In genomic region chr5:81172710-81173109, GRCh38 we compare ENCODE assay signal across 15 cellular contexts.
DNase-seq lines count a peak whose midpoint lies in the region; ATAC-seq and TF ChIP-seq lines count a peak whose summit lies in the region.
"Had no signal": no experiment of that assay in that cellular context is flagged by ENCODE, and none has a peak within 500 bp of the region (broad histone marks: within the 10 kb centered on the region; RNA-seq: fewer than 3 reads in every experiment).

No MANE protein-coding gene starts in this region.

- intact Hi-C loops in OCI-LY7 (cut with micrococcal nuclease; ENCODE audit: unreplicated experiment) = no loop called here
- intact Hi-C loops in left ventricle myocardium superior (cut with micrococcal nuclease) = no loop called here

- H3K9me3 ChIP-seq in OCI-LY7 (ENCODE audit: low read length) = no peaks in the 10 kb centered on the region
- H3K9me3 ChIP-seq: BLaER1 treated with 17β-estradiol and CSF1 and Interleukin-3, amounts not matched to agents 10 nM and 100 nM had no signal

- H3K27ac Mint-ChIP-seq in activated naive CD8-positive, alpha-beta T cell treated with anti-CD3 and anti-CD28 coated beads for 36 hours = no peak overlapping the region
- H3K27ac Mint-ChIP-seq in activated CD8-positive, alpha-beta memory T cell treated with anti-CD3 and anti-CD28 coated beads, Interleukin-2, amount 10 ng/mL, durations not matched to agents 7 days and 5 days = no peak overlapping the region
- H3K27ac Mint-ChIP-seq: CD4-positive, alpha-beta T cell had no signal

- peak overlapping the region; percentile 82 for H3K27ac ChIP-seq in C4-2B
- no peak overlapping the region for H3K27ac ChIP-seq in OCI-LY7 (ENCODE audit: low read depth, low read length, poor library complexity, severe bottlenecking)
- H3K27ac ChIP-seq: BLaER1 treated with 17β-estradiol and CSF1 and Interleukin-3, amounts not matched to agents 10 nM and 100 nM; HL-60 had no signal

- no peaks in the 10 kb centered on the region for H3K4me1 Mint-ChIP-seq in activated naive CD8-positive, alpha-beta T cell treated with anti-CD3 and anti-CD28 coated beads for 36 hours
- H3K4me1 Mint-ChIP-seq in activated CD8-positive, alpha-beta memory T cell treated with anti-CD3 and anti-CD28 coated beads, Interleukin-2, amount 10 ng/mL, durations not matched to agents 7 days and 5 days = peaks cover 16% of the 10 kb centered on the region

- TF ChIP-seq CTCF in C4-2B (conservative IDR thresholded peaks at IDR 0.05) (no peak), LNCaP clone FGC (IDR thresholded peaks at IDR 0.05; ENCODE audit: control insufficient read depth, extremely low read depth, insufficient read depth) (no peak), fibroblast of villous mesenchyme (IDR thresholded peaks at IDR 0.05; ENCODE audit: insufficient read depth, low read depth, low read length) (no peak), OCI-LY7 (conservative IDR thresholded peaks at IDR 0.05; ENCODE audit: low read length) (no peak)

- no peak overlapping the region for H3K4me3 Mint-ChIP-seq in activated naive CD8-positive, alpha-beta T cell treated with anti-CD3 and anti-CD28 coated beads for 36 hours
- no peak overlapping the region for H3K4me3 Mint-ChIP-seq in activated CD8-positive, alpha-beta memory T cell treated with anti-CD3 and anti-CD28 coated beads, Interleukin-2, amount 10 ng/mL, durations not matched to agents 7 days and 5 days
- H3K4me3 Mint-ChIP-seq: CD4-positive, alpha-beta T cell had no signal

- H3K4me3 ChIP-seq in LNCaP clone FGC (ENCODE audit: low read depth, low read length) (no peak overlapping the region), fibroblast of villous mesenchyme (ENCODE audit: low read depth, low read length) (no peak overlapping the region), OCI-LY7 (ENCODE audit: low read depth, low read length, poor library complexity, severe bottlenecking) (no peak overlapping the region)
- H3K4me3 ChIP-seq: BLaER1 treated with 17β-estradiol and CSF1 and Interleukin-3, amounts not matched to agents 10 nM and 100 nM had no signal

- peaks cover 5% of the 10 kb centered on the region for H3K36me3 Mint-ChIP-seq in activated naive CD8-positive, alpha-beta T cell treated with anti-CD3 and anti-CD28 coated beads for 36 hours
- H3K36me3 Mint-ChIP-seq in activated CD8-positive, alpha-beta memory T cell treated with anti-CD3 and anti-CD28 coated beads, Interleukin-2, amount 10 ng/mL, durations not matched to agents 7 days and 5 days = no peaks in the 10 kb centered on the region

- no peak overlapping the region for H3K4me2 ChIP-seq in OCI-LY7 (ENCODE audit: low read length)
- H3K4me2 ChIP-seq: BLaER1 treated with 17β-estradiol and CSF1 and Interleukin-3, amounts not matched to agents 10 nM and 100 nM had no signal

- CTCF ChIA-PET in OCI-LY7 (lab: Charles Lee; ENCODE audit: unreplicated experiment) = no interaction called here
- CTCF ChIA-PET in activated CD8-positive, alpha-beta memory T cell treated with anti-CD3 and anti-CD28 coated beads, Interleukin-2, amount 10 ng/mL, durations not matched to agents 7 days and 5 days (lab: Charles Lee) = no interaction called here

- H3K27me3 Mint-ChIP-seq in activated naive CD8-positive, alpha-beta T cell treated with anti-CD3 and anti-CD28 coated beads for 36 hours = no peaks in the 10 kb centered on the region
- H3K27me3 Mint-ChIP-seq in activated CD8-positive, alpha-beta memory T cell treated with anti-CD3 and anti-CD28 coated beads, Interleukin-2, amount 10 ng/mL, durations not matched to agents 7 days and 5 days = no peaks in the 10 kb centered on the region
- H3K27me3 Mint-ChIP-seq: CD4-positive, alpha-beta T cell had no signal

- no TSS peak for BruUV-seq in OCI-LY7 (replicated peaks; lab: Mats Ljungman, UMichigan)

- no peaks in the 10 kb centered on the region for H4K20me1 ChIP-seq in OCI-LY7 (ENCODE audit: insufficient read depth, low read length)
- H4K20me1 ChIP-seq: BLaER1 treated with 17β-estradiol and CSF1 and Interleukin-3, amounts not matched to agents 10 nM and 100 nM had no signal

- H3K79me2 ChIP-seq in OCI-LY7 (ENCODE audit: insufficient read depth, low read depth, low read length) = no peaks in the 10 kb centered on the region

- H2AFZ ChIP-seq in OCI-LY7 (ENCODE audit: low read length) = no peak overlapping the region

- no peaks in the 10 kb centered on the region for H3K9me3 Mint-ChIP-seq in activated naive CD8-positive, alpha-beta T cell treated with anti-CD3 and anti-CD28 coated beads for 36 hours
- no peaks in the 10 kb centered on the region for H3K9me3 Mint-ChIP-seq in activated CD8-positive, alpha-beta memory T cell treated with anti-CD3 and anti-CD28 coated beads, Interleukin-2, amount 10 ng/mL, durations not matched to agents 7 days and 5 days (ENCODE audit: low read depth)
- H3K9me3 Mint-ChIP-seq: CD4-positive, alpha-beta T cell had no signal

- H3K9me2 ChIP-seq in OCI-LY7 (ENCODE audit: insufficient read depth, low read length) = no peaks in the 10 kb centered on the region

- POLR2A ChIA-PET in OCI-LY7 (lab: Charles Lee) = no interaction called here

- no peaks in the 10 kb centered on the region for H3K36me3 ChIP-seq in OCI-LY7 (ENCODE audit: insufficient read depth, low read length)
- H3K36me3 ChIP-seq: BLaER1 treated with 17β-estradiol and CSF1 and Interleukin-3, amounts not matched to agents 10 nM and 100 nM had no signal

- H3K4me1 ChIP-seq in OCI-LY7 (ENCODE audit: insufficient read depth, low read length, poor library complexity, severe bottlenecking) = no peaks in the 10 kb centered on the region
- H3K4me1 ChIP-seq: BLaER1 treated with 17β-estradiol and CSF1 and Interleukin-3, amounts not matched to agents 10 nM and 100 nM had no signal

- ATAC-seq in left ventricle myocardium superior = no peak
- ATAC-seq in activated CD8-positive, alpha-beta memory T cell treated with anti-CD3 and anti-CD28 coated beads, Interleukin-2, amount 10 ng/mL, durations not matched to agents 7 days and 5 days = no peak

- DNase-seq in LNCaP clone FGC (ENCODE audit: low read depth) (peak; percentile 11), amniotic epithelial cell (ENCODE audit: low read depth) (peak; percentile 34), fibroblast of villous mesenchyme (ENCODE audit: low read depth) (peak; percentile 3), OCI-LY7 (ENCODE audit: low spot score) (no peak), left ventricle myocardium superior (no peak)
- DNase-seq in activated naive CD8-positive, alpha-beta T cell treated with anti-CD3 and anti-CD28 coated beads for 36 hours = no peak
- DNase-seq in activated CD8-positive, alpha-beta memory T cell treated with anti-CD3 and anti-CD28 coated beads, Interleukin-2, amount 10 ng/mL, durations not matched to agents 7 days and 5 days = no peak
- DNase-seq: 8988T; CD4-positive, alpha-beta T cell; DMS79; EL; HCEC 1CT had no signal

Comparison
In these comparisons a context has a peak if more than half of its experiments do, and no peak if none do; other contexts are left out.
1. DNase-seq: peak in LNCaP clone FGC (single experiment), amniotic epithelial cell (single experiment) and fibroblast of villous mesenchyme (single experiment); none in activated naive CD8-positive, alpha-beta T cell treated with anti-CD3 and anti-CD28 coated beads for 36 hours (single experiment), OCI-LY7 (single experiment), left ventricle myocardium superior (single experiment) and activated CD8-positive, alpha-beta memory T cell treated with anti-CD3 and anti-CD28 coated beads, Interleukin-2, amount 10 ng/mL, durations not matched to agents 7 days and 5 days (single experiment).